26 cellular contexts compared by ENCODE assay signal in genomic region chr9:7760014-7760415, GRCh38. TPM values are rescaled to one million over a fixed set of nuclear protein-coding genes. Genes with fewer than 3 reads are reported as not detected.
DNase-seq lines count a peak whose midpoint lies in the region; ATAC-seq and TF ChIP-seq lines count a peak whose summit lies in the region.
"Had no signal": no experiment of that assay in that cellular context is flagged by ENCODE, and none has a peak within 500 bp of the region (broad histone marks: within the 10 kb centered on the region; RNA-seq: fewer than 3 reads in every experiment).

No MANE protein-coding gene starts in this region.

- no peaks in the 10 kb centered on the region for H3K36me3 ChIP-seq in gastrocnemius medialis
- H3K36me3 ChIP-seq: brain microvascular endothelial cell, lower lobe of right lung, ovary had no signal

- peak; percentile 56 to 75 for ATAC-seq in gastrocnemius medialis
- ATAC-seq: effector memory CD8-positive, alpha-beta T cell; lower lobe of right lung; stimulated activated effector memory CD8-positive, alpha-beta T cell treated with anti-CD3 and anti-CD28 coated beads, Interleukin-12 subunit alpha, Interleukin-12 subunit beta, amount 100 ng/mL, for 72 hours had no signal

- H3K4me1 ChIP-seq in gastrocnemius medialis, result no peaks in the 10 kb centered on the region
- H3K4me1 ChIP-seq: lower lobe of right lung had no signal

- in situ Hi-C loops in SK-MEL-5 (cut with HindIII; ENCODE audit: low pct_unique_long_range_greater_than_20kb, low sequenced_read_pairs) (no loop called here), gastrocnemius medialis (cut with MboI; ENCODE audit: low sequenced_read_pairs in 4 of 4) (no loop called here)

- H3K9me3 ChIP-seq in gastrocnemius medialis, result no peaks in the 10 kb centered on the region
- H3K9me3 ChIP-seq: lower lobe of right lung, ovary had no signal

- DNase-seq in D341Med (ENCODE audit: low spot score) (peak; percentile 50), SK-MEL-5 (ENCODE audit: low read depth, low spot score) (peak; percentile 54), fibroblast of villous mesenchyme (ENCODE audit: low read depth) (peak; percentile 5), gastrocnemius medialis (peak; percentile 4 to 14), cortex of kidney (lab: John Stamatoyannopoulos, UW) (no peak), GM19238 (ENCODE audit: insufficient read length, low spot score) (no peak), NCI-H146 (lab: John Stamatoyannopoulos, UW) (no peak)
- DNase-seq: activated CD4-positive, alpha-beta T cell treated with anti-CD3 and anti-CD28 coated beads, Interleukin-2, amount 50 U/mL, for 48 hours; activated CD8-positive, alpha-beta memory T cell treated with anti-CD3 and anti-CD28 coated beads, Interleukin-2, amount 50 U/mL, for 4 hours; activated naive CD4-positive, alpha-beta T cell treated with anti-CD3 and anti-CD28 coated beads for 36 hours; brain microvascular endothelial cell; CD4-positive, CD25-positive, alpha-beta regulatory T cell; effector memory CD8-positive, alpha-beta T cell; HFFc6; islet precursor cell; KG1; lower lobe of right lung; MV-4-11; NCI-H1694; NCI-H2227 treated with DMSO at 0.1 percent for 48 hours; NCI-H526 treated with DMSO at 0.1 percent for 48 hours; retina; stimulated activated CD4-positive, alpha-beta T cell treated with anti-CD3 and anti-CD28 coated beads, Interleukin-12 subunit alpha, Interleukin-12 subunit beta, amount 100 ng/mL, for 4 hours; stimulated activated CD4-positive, alpha-beta T cell treated with anti-CD3 and anti-CD28 coated beads, Interleukin-4, amount 100 ng/mL, for 1 hour had no signal

- intact Hi-C loops in gastrocnemius medialis (cut with DNase I; ENCODE audit: low total_unique reads), result no loop called here

- no peak for TF ChIP-seq POLR2A in gastrocnemius medialis (IDR thresholded peaks at IDR 0.05)

- H3K27me3 ChIP-seq in gastrocnemius medialis, result no peaks in the 10 kb centered on the region
- H3K27me3 ChIP-seq: brain microvascular endothelial cell, ovary had no signal

- TF ChIP-seq CTCF in fibroblast of villous mesenchyme (IDR thresholded peaks at IDR 0.05; ENCODE audit: insufficient read depth, low read depth, low read length) (no peak), gastrocnemius medialis (IDR thresholded peaks at IDR 0.05 in 4 of 5, conservative IDR thresholded peaks at IDR 0.05 in 1 of 5) (no peak)

- no peak overlapping the region for H3K27ac ChIP-seq in gastrocnemius medialis
- H3K27ac ChIP-seq: brain microvascular endothelial cell, lower lobe of right lung, ovary had no signal

- H3K4me3 ChIP-seq in fibroblast of villous mesenchyme (ENCODE audit: low read depth, low read length), result no peak overlapping the region
- H3K4me3 ChIP-seq in gastrocnemius medialis, result no peak overlapping the region
- H3K4me3 ChIP-seq: lower lobe of right lung, ovary had no signal

RNA-seq across cellular contexts. Expression of gene DMAC1, which starts 39.6 kb away (rescaled TPM):
- 19.3 and 23.3 TPM in 2 replicates for total RNA-seq in SK-MEL-5 (2014; rRNA removed; shearing (Covaris generic))
- 12.0 and 25.6 TPM in 2 replicates for polyA plus RNA-seq in SK-MEL-5 (2015; cell fraction: cytosol; rRNA removed)
- polyA plus RNA-seq in SK-MEL-5 (2015; cell fraction: nucleus; rRNA removed), result 12.5 and 14.3 TPM in 2 replicates
- total RNA-seq in fibroblast of villous mesenchyme (7.8 and 10.6 TPM in 2 replicates), gastrocnemius medialis (10 to 100 TPM; 15.6 to 23.4 (median 21.2) TPM)

Comparison
In these comparisons a context has a peak if more than half of its experiments do, and no peak if none do; other contexts are left out.
1. DNase-seq: peak in D341Med (single experiment), SK-MEL-5 (single experiment), fibroblast of villous mesenchyme (single experiment) and gastrocnemius medialis (2 of 2); none in cortex of kidney (single experiment), GM19238 (single experiment) and NCI-H146 (single experiment).